Comparison of ENCODE assay signal across 4 cellular contexts in the genomic region with DNA sequence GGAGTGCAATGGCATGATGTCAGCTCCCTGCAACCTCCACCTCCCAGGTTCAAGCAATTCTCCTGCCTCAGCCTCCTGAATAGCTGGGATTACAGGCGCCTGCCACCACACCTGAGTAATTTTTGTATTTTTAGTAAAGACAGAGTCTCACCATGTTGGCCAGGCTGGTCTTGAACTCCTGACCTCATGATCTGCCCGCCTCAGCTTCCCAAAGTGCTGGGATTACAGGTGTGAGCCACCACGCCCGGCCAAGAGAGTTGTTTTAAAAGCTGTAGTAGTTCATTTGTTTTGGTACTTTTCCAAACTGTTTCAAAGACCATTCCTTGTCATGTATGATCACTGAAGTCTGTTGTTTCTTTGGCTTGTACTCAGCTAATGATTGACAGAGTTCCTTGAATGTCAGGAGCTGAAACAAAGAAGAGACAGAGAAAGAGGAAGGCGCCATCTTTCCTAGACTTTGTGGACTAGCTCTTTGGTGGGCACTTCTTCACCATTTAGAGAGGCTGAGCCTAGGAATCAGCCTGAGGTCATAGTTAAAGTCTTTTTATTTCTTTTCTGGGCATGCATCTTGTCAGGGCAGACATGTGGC. TPM values are rescaled to one million over a fixed set of nuclear protein-coding genes. Genes with fewer than 3 reads are reported as not detected.
"Had no signal": no experiment of that assay in that cellular context is flagged by ENCODE, and none has a peak within 500 bp of the region (broad histone marks: within the 10 kb centered on the region; RNA-seq: fewer than 3 reads in every experiment).

No MANE protein-coding gene starts in this region.

RNA-seq across cellular contexts. Expression of a gene that starts 59.2 kb away (rescaled TPM):
- total RNA-seq: GM23248, H4, H7, HFFc6 had no signal
- polyA plus RNA-seq: GM23248 had no signal
